Comparison of ENCODE assay signal across 8 cellular contexts in the genomic region with DNA sequence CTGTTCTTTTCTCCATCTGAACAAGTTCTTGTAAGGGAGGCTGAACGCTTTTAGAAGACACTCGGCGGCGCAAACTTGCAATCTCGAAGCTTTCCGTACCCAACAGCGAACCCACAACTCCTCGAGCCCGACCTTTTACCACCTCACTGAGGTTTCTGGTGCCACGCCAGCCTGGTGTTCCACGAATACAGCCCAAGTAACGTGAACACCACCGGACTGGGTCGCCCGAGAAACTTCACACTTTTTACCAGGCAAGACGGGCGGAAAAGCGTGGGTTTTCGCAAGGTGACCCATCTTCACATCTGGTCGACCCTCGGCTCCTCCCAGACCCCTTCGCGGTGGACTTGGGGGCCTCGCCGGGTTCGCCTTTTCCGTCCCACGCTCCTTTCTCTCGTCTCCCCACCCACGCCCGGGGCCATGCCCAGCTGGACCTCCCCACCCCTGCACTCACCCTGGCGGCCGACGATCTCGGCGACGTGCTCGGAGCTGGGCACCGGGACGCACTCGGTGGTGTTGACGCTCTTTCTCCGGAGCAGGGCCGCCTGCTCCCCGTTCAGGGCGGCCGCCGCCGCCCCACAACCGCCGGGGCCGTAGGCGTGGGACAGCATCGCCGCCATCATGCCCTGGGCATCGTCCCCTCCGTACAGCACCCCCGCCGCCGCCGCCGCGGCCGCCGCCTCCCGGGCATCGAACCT. TPM values are rescaled to one million over a fixed set of nuclear protein-coding genes. Genes with fewer than 3 reads are reported as not detected.
A peak's percentile ranks its signal among the peaks of the same experiment; 100 is the strongest.
DNase-seq lines count a peak whose midpoint lies in the region; FAIRE-seq and TF ChIP-seq lines count a peak whose summit lies in the region.

No MANE protein-coding gene starts in this region.

- in situ Hi-C loops in KBM-7 (cut with MboI; ENCODE audit: low pct_unique_long_range_greater_than_20kb, low sequenced_read_pairs) = no loop called here

- no peak for TF ChIP-seq POLR2A in endothelial cell of umbilical vein (IDR thresholded peaks at IDR 0.05; ENCODE audit: low read depth, low read length)

- H3K36me3 ChIP-seq in endothelial cell of umbilical vein (ENCODE audit: control insufficient read depth in 2 of 2, extremely low read depth in 1 of 2, insufficient read depth in 2 of 2, low read length in 2 of 2) (no peaks in the 10 kb centered on the region), muscle layer of duodenum (ENCODE audit: control insufficient read depth in 1 of 2, insufficient read depth in 2 of 2, low read length in 2 of 2) (no peaks in the 10 kb centered on the region)

- H3K9me3 ChIP-seq in endothelial cell of umbilical vein (replicated peaks; ENCODE audit: control insufficient read depth, insufficient read depth, low read length) = no peaks in the 10 kb centered on the region
- no peaks in the 10 kb centered on the region for H3K9me3 ChIP-seq in muscle layer of duodenum (ENCODE audit: control insufficient read depth in 1 of 2, low read length in 2 of 2)

- DNase-seq in NK-92 treated with Interleukin-12 subunit alpha and Interleukin-12 subunit beta, amount 100 ng/mL, for 24 hours (lab: John Stamatoyannopoulos, UW) = peak; percentile 81
- no peak for DNase-seq in NK-92 (lab: John Stamatoyannopoulos, UW; ENCODE audit: unreplicated experiment)
- DNase-seq in KBM-7 = peak; percentile 33
- peak; percentile 53 for DNase-seq in activated CD8-positive, alpha-beta memory T cell treated with anti-CD3 and anti-CD28 coated beads, Interleukin-2, amount 50 U/mL, for 4 hours
- DNase-seq in endothelial cell of umbilical vein (ENCODE audit: low read depth, low spot score) = no peak
- peak; percentile 2 to 54 (median 32) for DNase-seq in stimulated activated naive CD4-positive, alpha-beta T cell (lab: John Stamatoyannopoulos, UW)
- DNase-seq in putamen (ENCODE audit: low spot score) = no peak

- H3K27me3 ChIP-seq in endothelial cell of umbilical vein (ENCODE audit: control insufficient read depth in 2 of 2, insufficient read depth in 2 of 2, low read length in 2 of 2) = no peaks in the 10 kb centered on the region
- no peaks in the 10 kb centered on the region for H3K27me3 ChIP-seq in muscle layer of duodenum (ENCODE audit: low read depth, low read length)

- BruUV-seq in endothelial cell of umbilical vein (replicated peaks; lab: Mats Ljungman, UMichigan) = TSS peak; percentile 86

- H3K9ac ChIP-seq in endothelial cell of umbilical vein (replicated peaks; ENCODE audit: extremely low read depth, insufficient read depth, low read length) = peak overlapping the region; percentile 98

- intact Hi-C loops in endothelial cell of umbilical vein (cut with micrococcal nuclease) = loop anchor here (5.0 kb wide), 5 partner anchors 114 to 914 kb away; partner anchors contain the start of genes MBD1, SKA1 and SMAD4

- H3K27ac ChIP-seq in endothelial cell of umbilical vein (ENCODE audit: insufficient read depth, low read depth, low read length) (peak overlapping the region; percentile 91), muscle layer of duodenum (ENCODE audit: low read length) (peak overlapping the region; percentile 89)

- H3K79me2 ChIP-seq in endothelial cell of umbilical vein (ENCODE audit: control insufficient read depth, insufficient read depth, low read length) = peaks cover 56% of the 10 kb centered on the region

- no peak for FAIRE-seq in endothelial cell of umbilical vein (lab: Jason Lieb, UNC)

- H3K4me1 ChIP-seq in endothelial cell of umbilical vein (ENCODE audit: control insufficient read depth, extremely low read depth, insufficient read depth, low read length) (peaks cover 36% of the 10 kb centered on the region), muscle layer of duodenum (ENCODE audit: control insufficient read depth in 1 of 2, insufficient read depth in 2 of 2, low read length in 2 of 2) (peaks cover 15 to 28% of the 10 kb centered on the region in 2 donors)

- CTCF ChIA-PET in endothelial cell of umbilical vein (lab: Charles Lee) = interaction anchor here (0.9 to 1.7 kb wide), 2 partner anchors 9 to 86 kb away, joined by 3 to 6 read pairs; no protein-coding TSS in a partner anchor

- H4K20me1 ChIP-seq in endothelial cell of umbilical vein (replicated peaks; ENCODE audit: control insufficient read depth, extremely low read depth, insufficient read depth, low read length) = peaks cover 13% of the 10 kb centered on the region

- peaks cover 3% of the 10 kb centered on the region for H3K9me1 ChIP-seq in endothelial cell of umbilical vein (replicated peaks; ENCODE audit: control insufficient read depth, extremely low read depth, insufficient read depth, low read length)

- peak overlapping the region; percentile 97 for H3K4me2 ChIP-seq in endothelial cell of umbilical vein (ENCODE audit: insufficient read depth, low read length)

- no peak for TF ChIP-seq CTCF in endothelial cell of umbilical vein (IDR thresholded peaks at IDR 0.05; ENCODE audit: extremely low read depth in 1 of 2, insufficient read depth in 1 of 2, low read depth in 1 of 2, low read length in 2 of 2)

- H3K4me3 ChIP-seq in endothelial cell of umbilical vein (replicated peaks in 1 of 3; ENCODE audit: insufficient read depth in 1 of 3, low read depth in 1 of 3, low read length in 3 of 3) (peak overlapping the region; percentile 65 to 95 (median 95)), muscle layer of duodenum (ENCODE audit: low read depth in 1 of 2, low read length in 2 of 2) (peak overlapping the region; percentile 90 to 92)

- peak overlapping the region; percentile 52 for H2AFZ ChIP-seq in endothelial cell of umbilical vein (ENCODE audit: low read depth, low read length)

- dilution Hi-C loops in endothelial cell of umbilical vein (cut with MboI; ENCODE audit: extremely low pct_ligation_motif_present, low sequenced_read_pairs) = no loop called here

- POLR2A ChIA-PET in endothelial cell of umbilical vein (lab: Charles Lee) = interaction anchor here (0.8 kb wide), 1 partner anchor 9 kb away, joined by 4 read pairs; no protein-coding TSS in a partner anchor

TF ChIP-seq in endothelial cell of umbilical vein, 7 proteins besides CTCF, POLR2A, EP300 and RAD21:
- TF ChIP-seq GATA2 (IDR thresholded peaks at IDR 0.05; ENCODE audit: insufficient read depth, insufficient read length, low read depth, low read length) = no peak
- TF ChIP-seq MYC (IDR thresholded peaks at IDR 0.05; ENCODE audit: low read depth, low read length) = no peak
- TF ChIP-seq FOS (IDR thresholded peaks at IDR 0.05; ENCODE audit: borderline replicate concordance, insufficient read depth, low read length) = no peak
- TF ChIP-seq EZH2 (IDR thresholded peaks at IDR 0.05; ENCODE audit: borderline replicate concordance, low read depth, low read length, severe bottlenecking) = no peak
- TF ChIP-seq, protein P1, sequence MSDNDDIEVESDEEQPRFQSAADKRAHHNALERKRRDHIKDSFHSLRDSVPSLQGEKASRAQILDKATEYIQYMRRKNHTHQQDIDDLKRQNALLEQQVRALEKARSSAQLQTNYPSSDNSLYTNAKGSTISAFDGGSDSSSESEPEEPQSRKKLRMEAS (IDR thresholded peaks at IDR 0.05; ENCODE audit: insufficient read depth, insufficient read length) = no peak
- no peak for TF ChIP-seq JUN (IDR thresholded peaks at IDR 0.05; ENCODE audit: borderline replicate concordance, insufficient read depth, insufficient read length, low read depth)
- TF ChIP-seq POLR2AphosphoS5 (IDR thresholded peaks at IDR 0.05; ENCODE audit: insufficient read depth, low read depth, low read length) = no peak

RNA-seq across cellular contexts. Expression of gene MEX3C, which starts 1.2 kb away (rescaled TPM):
- total RNA-seq in endothelial cell of umbilical vein = 45.2 and 45.7 TPM in 2 replicates
- 19.2 and 23.4 TPM in 2 replicates for polyA plus RNA-seq in endothelial cell of umbilical vein
- 31.6 and 35.1 TPM in 2 replicates for polyA plus RNA-seq in endothelial cell of umbilical vein (2011; cell fraction: cytosol; rRNA removed)
- polyA plus RNA-seq in endothelial cell of umbilical vein (2011; cell fraction: nucleus; rRNA removed) = 30.5 and 33.8 TPM in 2 replicates
- 37.5 and 43.2 TPM in 2 replicates for polyA plus RNA-seq in endothelial cell of umbilical vein (2012)
- 59.8 and 64.0 TPM in 2 replicates for polyA minus RNA-seq in endothelial cell of umbilical vein
- 17.8 TPM for polyA minus RNA-seq in endothelial cell of umbilical vein (2011; cell fraction: cytosol; rRNA and poly(A)+ RNA removed)
- polyA minus RNA-seq in endothelial cell of umbilical vein (2011; cell fraction: nucleus; rRNA and poly(A)+ RNA removed) = 52.4 and 64.0 TPM in 2 replicates

Comparison
In these comparisons a context has a peak if more than half of its experiments do, and no peak if none do; other contexts are left out.
1. DNase-seq: peak in NK-92 treated with Interleukin-12 subunit alpha and Interleukin-12 subunit beta, amount 100 ng/mL, for 24 hours (single experiment), KBM-7 (single experiment), activated CD8-positive, alpha-beta memory T cell treated with anti-CD3 and anti-CD28 coated beads, Interleukin-2, amount 50 U/mL, for 4 hours (single experiment) and stimulated activated naive CD4-positive, alpha-beta T cell (6 of 6); none in NK-92 (single experiment), endothelial cell of umbilical vein (single experiment) and putamen (single experiment).